Comparison of ENCODE assay signal across 8 cellular contexts in the genomic region with DNA sequence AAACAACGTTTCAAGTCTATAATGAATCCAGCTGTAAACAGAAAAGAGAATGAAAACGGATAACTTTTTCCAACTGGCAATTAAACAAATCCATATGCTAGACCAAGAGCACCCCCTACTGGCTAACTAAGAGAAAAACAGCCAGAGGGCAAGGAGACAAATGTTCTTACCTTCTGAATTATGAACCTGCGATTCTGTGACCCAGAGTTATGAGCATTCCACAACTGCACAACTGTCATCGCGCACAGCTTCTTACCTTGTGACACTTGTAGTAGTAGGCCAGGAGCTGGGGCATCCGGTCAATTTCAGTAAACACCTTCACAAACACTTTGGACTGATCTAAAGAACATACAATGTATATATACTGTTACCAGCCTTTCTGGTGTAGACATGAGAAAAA. TPM values are rescaled to one million over a fixed set of nuclear protein-coding genes. Genes with fewer than 3 reads are reported as not detected.
DNase-seq lines count a peak whose midpoint lies in the region; ATAC-seq and TF ChIP-seq lines count a peak whose summit lies in the region.

No MANE protein-coding gene starts in this region.

- H3K18ac ChIP-seq in mesenchymal stem cell (ENCODE audit: low read depth in 1 of 2, low read length in 2 of 2): no peak overlapping the region

- peaks cover 13% of the 10 kb centered on the region for H3K79me1 ChIP-seq in mesenchymal stem cell (replicated peaks; ENCODE audit: low read length, poor library complexity, severe bottlenecking)

- no peak overlapping the region for H3K4me2 ChIP-seq in mesenchymal stem cell (ENCODE audit: low read length, poor library complexity, severe bottlenecking)

- H3K4me3 ChIP-seq in LNCaP clone FGC (ENCODE audit: low read depth, low read length): no peak overlapping the region
- no peak overlapping the region for H3K4me3 ChIP-seq in mesenchymal stem cell (ENCODE audit: insufficient read depth in 1 of 2, low read depth in 1 of 2, low read length in 2 of 2)

- no peak overlapping the region for H2AK5ac ChIP-seq in mesenchymal stem cell (ENCODE audit: low read length, severe bottlenecking)

- no peak overlapping the region for H3K27ac ChIP-seq in mesenchymal stem cell (ENCODE audit: low read length, poor library complexity, severe bottlenecking)

- H3K9me3 ChIP-seq in mesenchymal stem cell (ENCODE audit: control insufficient read depth, low read length): no peaks in the 10 kb centered on the region

- H2AFZ ChIP-seq in mesenchymal stem cell (ENCODE audit: low read depth, low read length): no peak overlapping the region

- no peaks in the 10 kb centered on the region for H3K4me1 Mint-ChIP-seq in activated T-helper 1 cell treated with anti-CD3 and anti-CD28 coated beads, Interleukin-12 subunit alpha, Interleukin-12 subunit beta, Interleukin-2, Interleukin-4 antibody, amounts not matched to agents 30 ng/mL and 10 ng/mL and 1 ng/mL, durations not matched to agents 14 hours and 24 hours and 36 hours (ENCODE audit: low read depth)

- H4K91ac ChIP-seq in mesenchymal stem cell (ENCODE audit: low read length): no peak overlapping the region

- intact Hi-C loops in activated T-helper 1 cell treated with anti-CD3 and anti-CD28 coated beads, Interleukin-12 subunit alpha, Interleukin-12 subunit beta, Interleukin-2, Interleukin-4 antibody, amounts not matched to agents 30 ng/mL and 10 ng/mL and 1 ng/mL, durations not matched to agents 14 hours and 24 hours and 36 hours (cut with micrococcal nuclease): loop anchor here (1.0 to 10.0 kb wide), 4 partner anchors 18 to 370 kb away; partner anchors contain the start of genes COG7 and SCNN1G

- H2BK12ac ChIP-seq in mesenchymal stem cell (ENCODE audit: low read length in 2 of 2): no peak overlapping the region

- no peak overlapping the region for H3K14ac ChIP-seq in mesenchymal stem cell (ENCODE audit: low read length in 2 of 2)

- no peak overlapping the region for H3K9ac ChIP-seq in mesenchymal stem cell (ENCODE audit: low read length)

- no peak overlapping the region for H3K27ac Mint-ChIP-seq in activated T-helper 1 cell treated with anti-CD3 and anti-CD28 coated beads, Interleukin-12 subunit alpha, Interleukin-12 subunit beta, Interleukin-2, Interleukin-4 antibody, amounts not matched to agents 30 ng/mL and 10 ng/mL and 1 ng/mL, durations not matched to agents 14 hours and 24 hours and 36 hours

- H2BK15ac ChIP-seq in mesenchymal stem cell (ENCODE audit: low read depth, poor library complexity, severe bottlenecking): no peak overlapping the region

- no peak overlapping the region for H3K4me3 Mint-ChIP-seq in activated T-helper 1 cell treated with anti-CD3 and anti-CD28 coated beads, Interleukin-12 subunit alpha, Interleukin-12 subunit beta, Interleukin-2, Interleukin-4 antibody, amounts not matched to agents 30 ng/mL and 10 ng/mL and 1 ng/mL, durations not matched to agents 14 hours and 24 hours and 36 hours

- DNase-seq in activated effector memory CD4-positive, alpha-beta T cell treated with Interleukin-2 at 50 U/mL for 16 hours: peak; percentile 2
- DNase-seq in activated effector memory CD4-positive, alpha-beta T cell treated with anti-CD3 and anti-CD28 coated beads, Interleukin-2, amount 50 U/mL, for 16 hours: no peak
- DNase-seq in LNCaP clone FGC (ENCODE audit: low read depth): peak; percentile 61
- DNase-seq in OCI-M1 (lab: John Stamatoyannopoulos, UW): peak; percentile 79
- peak; percentile 90 for DNase-seq in dermis blood vessel endothelial cell
- peak; percentile 74 for DNase-seq in mesenchymal stem cell
- DNase-seq in activated T-helper 1 cell treated with anti-CD3 and anti-CD28 coated beads, Interleukin-12 subunit alpha, Interleukin-12 subunit beta, Interleukin-2, Interleukin-4 antibody, amounts not matched to agents 30 ng/mL and 10 ng/mL and 1 ng/mL, durations not matched to agents 14 hours and 24 hours and 36 hours (ENCODE audit: low spot score): no peak

- no peak overlapping the region for H4K8ac ChIP-seq in mesenchymal stem cell (ENCODE audit: low read length)

- H3K36me3 ChIP-seq in mesenchymal stem cell (ENCODE audit: control insufficient read depth in 1 of 2, insufficient read depth in 2 of 2, low read depth in 1 of 2, low read length in 2 of 2): peaks cover 37 to 60% of the 10 kb centered on the region in 2 experiments

- no peaks in the 10 kb centered on the region for H3K27me3 ChIP-seq in mesenchymal stem cell (ENCODE audit: control insufficient read depth in 1 of 2, insufficient read depth in 1 of 2, low read length in 2 of 2)

- H3K27me3 Mint-ChIP-seq in activated T-helper 1 cell treated with anti-CD3 and anti-CD28 coated beads, Interleukin-12 subunit alpha, Interleukin-12 subunit beta, Interleukin-2, Interleukin-4 antibody, amounts not matched to agents 30 ng/mL and 10 ng/mL and 1 ng/mL, durations not matched to agents 14 hours and 24 hours and 36 hours (ENCODE audit: insufficient read depth): no peaks in the 10 kb centered on the region

- H3K23ac ChIP-seq in mesenchymal stem cell (ENCODE audit: low read length in 2 of 2): no peak overlapping the region

- H3K4ac ChIP-seq in mesenchymal stem cell (ENCODE audit: low read depth in 1 of 2, low read length in 2 of 2): no peak overlapping the region

- ATAC-seq in HG02852 (IDR thresholded peaks at IDR 0.05; ENCODE audit: unreplicated experiment): no peak

- TF ChIP-seq CTCF in LNCaP clone FGC (IDR thresholded peaks at IDR 0.05; ENCODE audit: control insufficient read depth, extremely low read depth, insufficient read depth): peak; percentile 77

- no peak overlapping the region for H2BK120ac ChIP-seq in mesenchymal stem cell (ENCODE audit: low read depth, low read length)

- H3K4me1 ChIP-seq in mesenchymal stem cell (ENCODE audit: control insufficient read depth, insufficient read depth, low read depth, low read length): no peaks in the 10 kb centered on the region

- no peaks in the 10 kb centered on the region for H3K9me3 Mint-ChIP-seq in activated T-helper 1 cell treated with anti-CD3 and anti-CD28 coated beads, Interleukin-12 subunit alpha, Interleukin-12 subunit beta, Interleukin-2, Interleukin-4 antibody, amounts not matched to agents 30 ng/mL and 10 ng/mL and 1 ng/mL, durations not matched to agents 14 hours and 24 hours and 36 hours

- no peak overlapping the region for H2BK5ac ChIP-seq in mesenchymal stem cell (ENCODE audit: low read depth, low read length, poor library complexity, severe bottlenecking)

- WGBS in mesenchymal stem cell: 33% methylated on average over 5 of the region's 6 CpGs

- peaks cover 30% of the 10 kb centered on the region for H3K36me3 Mint-ChIP-seq in activated T-helper 1 cell treated with anti-CD3 and anti-CD28 coated beads, Interleukin-12 subunit alpha, Interleukin-12 subunit beta, Interleukin-2, Interleukin-4 antibody, amounts not matched to agents 30 ng/mL and 10 ng/mL and 1 ng/mL, durations not matched to agents 14 hours and 24 hours and 36 hours (ENCODE audit: low read depth)

RNA-seq across cellular contexts. Expression of gene COG7, which starts 18.6 kb away (rescaled TPM):
- total RNA-seq in dermis blood vessel endothelial cell: 13.4 and 16.5 TPM in 2 replicates
- 14.8 TPM for polyA plus RNA-seq in mesenchymal stem cell (2013, experiment 1 of 2)
- polyA plus RNA-seq in mesenchymal stem cell (2013, experiment 2 of 2): 12.9 TPM
- total RNA-seq in activated T-helper 1 cell treated with anti-CD3 and anti-CD28 coated beads, Interleukin-12 subunit alpha, Interleukin-12 subunit beta, Interleukin-2, Interleukin-4 antibody, amounts not matched to agents 30 ng/mL and 10 ng/mL and 1 ng/mL, durations not matched to agents 14 hours and 24 hours and 36 hours: 23.5 and 24.1 TPM in 2 replicates

Comparison
In these comparisons a context has a peak if more than half of its experiments do, and no peak if none do; other contexts are left out.
1. DNase-seq: peak in activated effector memory CD4-positive, alpha-beta T cell treated with Interleukin-2 at 50 U/mL for 16 hours (single experiment), LNCaP clone FGC (single experiment), OCI-M1 (single experiment), dermis blood vessel endothelial cell (single experiment) and mesenchymal stem cell (single experiment); none in activated effector memory CD4-positive, alpha-beta T cell treated with anti-CD3 and anti-CD28 coated beads, Interleukin-2, amount 50 U/mL, for 16 hours (single experiment) and activated T-helper 1 cell treated with anti-CD3 and anti-CD28 coated beads, Interleukin-12 subunit alpha, Interleukin-12 subunit beta, Interleukin-2, Interleukin-4 antibody, amounts not matched to agents 30 ng/mL and 10 ng/mL and 1 ng/mL, durations not matched to agents 14 hours and 24 hours and 36 hours (single experiment).